ENCODE assay signal across 32 cellular contexts in genomic region chr6:92791403-92791802, GRCh38.
DNase-seq lines count a peak whose midpoint lies in the region; ATAC-seq, FAIRE-seq and TF ChIP-seq lines count a peak whose summit lies in the region.
"Had no signal": no experiment of that assay in that cellular context is flagged by ENCODE, and none has a peak within 500 bp of the region (broad histone marks: within the 10 kb centered on the region; RNA-seq: fewer than 3 reads in every experiment).

No MANE protein-coding gene starts in this region.

- H3K4me2 ChIP-seq in HepG2 (ENCODE audit: low read depth, low read length) (no peak overlapping the region), IMR-90 (ENCODE audit: low read depth, low read length) (no peak overlapping the region), K562 (ENCODE audit: insufficient read depth, low read length) (no peak overlapping the region)
- H3K4me2 ChIP-seq: A549; BLaER1; BLaER1 treated with 17β-estradiol and CSF1 and Interleukin-3, amounts not matched to agents 10 nM and 100 nM had no signal

- H4K5ac ChIP-seq in IMR-90 (ENCODE audit: low read depth, low read length): no peak overlapping the region

- H3K9me1 ChIP-seq in IMR-90 (ENCODE audit: insufficient read depth, low read length) (no peaks in the 10 kb centered on the region), K562 (ENCODE audit: control insufficient read depth, insufficient read depth, low read length) (no peaks in the 10 kb centered on the region)

- DNase-seq in HepG2 (ENCODE audit: low spot score): no peak
- no peak for DNase-seq in right lobe of liver
- no peak for DNase-seq in IMR-90
- DNase-seq in K562 (ENCODE audit: extremely low read depth in 1 of 4, low spot score in 3 of 4): no peak
- DNase-seq: 8988T; ACHN; AML-193; BE2C; C1 segment of cervical spinal cord; Caco-2; Calu3; CD4-positive, alpha-beta memory T cell; CD4-positive, alpha-beta T cell; CD4-positive, CD25-positive, alpha-beta regulatory T cell; CD8-positive, alpha-beta memory T cell; CD8-positive, alpha-beta T cell; COR-L47; DMS 273 treated with DMSO at 0.1 percent for 48 hours; DMS153; DMS53; DMS79; DMS79 treated with DMSO at 0.1 percent for 48 hours; DND-41; EL had no signal

- H3K4me1 ChIP-seq in HepG2 (ENCODE audit: insufficient read depth, low read length): no peaks in the 10 kb centered on the region
- no peaks in the 10 kb centered on the region for H3K4me1 ChIP-seq in right lobe of liver
- H3K4me1 ChIP-seq in IMR-90 (ENCODE audit: control insufficient read depth, insufficient read depth, low read length): no peaks in the 10 kb centered on the region
- H3K4me1 ChIP-seq in K562 (replicated peaks in 1 of 2; ENCODE audit: control insufficient read depth in 2 of 2, insufficient read depth in 2 of 2, low read length in 2 of 2): no peaks in the 10 kb centered on the region
- H3K4me1 ChIP-seq: A549; BE2C; BLaER1; BLaER1 treated with 17β-estradiol and CSF1 and Interleukin-3, amounts not matched to agents 10 nM and 100 nM; Caco-2 had no signal

- intact Hi-C loops in HepG2 (cut with micrococcal nuclease; ENCODE audit: unreplicated experiment) (no loop called here), right lobe of liver (cut with DNase I) (no loop called here), IMR-90 (cut with micrococcal nuclease) (no loop called here), K562 (cut with micrococcal nuclease) (no loop called here)

- WGBS in HepG2 (ENCODE audit: low lambda C conversion rate): 29% methylated on average over 1 of the region's 1 CpG
- 67% methylated on average over 1 of the region's 1 CpG for WGBS in right lobe of liver (ENCODE audit: insufficient coverage, low coverage, low lambda C conversion rate, missing lambda C conversion rate)
- WGBS in IMR-90 (ENCODE audit: extremely low coverage in 2 of 2, insufficient read length in 1 of 2), 2 experiments: no CpG with 5 or more reads among the region's 1 CpG
- WGBS in K562 (ENCODE audit: insufficient coverage, low coverage, missing lambda C conversion rate): 0% methylated on average over 1 of the region's 1 CpG

- POLR2A ChIA-PET in HepG2 (lab: Yijun Ruan, JAX): no interaction called here
- POLR2A ChIA-PET in IMR-90 (lab: Charles Lee; ENCODE audit: unreplicated experiment): no interaction called here
- POLR2A ChIA-PET in K562 (lab: Yijun Ruan, JAX): no interaction called here

- in situ Hi-C loops in HepG2 (cut with HindIII; ENCODE audit: extremely low pct_ligation_motif_present, low pct_unique_long_range_greater_than_20kb) (no loop called here), IMR-90 (cut with MboI; ENCODE audit: low sequenced_read_pairs) (no loop called here), K562 (cut with MboI) (no loop called here)

- ATAC-seq in HepG2 (no peak), right lobe of liver (no peak), IMR-90 (ENCODE audit: low read depth) (no peak), K562 (no peak), GM21390 (IDR thresholded peaks at IDR 0.05; ENCODE audit: unreplicated experiment) (no peak), GM18511 (IDR thresholded peaks at IDR 0.05; ENCODE audit: unreplicated experiment) (no peak)
- ATAC-seq: A549; CD8-positive, alpha-beta T cell had no signal

- no peak overlapping the region for H3K4ac ChIP-seq in IMR-90 (ENCODE audit: low read depth, low read length)

- no peaks in the 10 kb centered on the region for H3K79me1 ChIP-seq in IMR-90 (ENCODE audit: low read depth in 1 of 2, low read length in 2 of 2)

- BruUV-seq in HepG2 (replicated peaks; lab: Mats Ljungman, UMichigan) (no TSS peak), IMR-90 (replicated peaks; lab: Mats Ljungman, UMichigan) (no TSS peak), K562 (replicated peaks; lab: Mats Ljungman, UMichigan) (no TSS peak)

- no peak overlapping the region for H2BK20ac ChIP-seq in IMR-90 (ENCODE audit: low read depth, low read length)

- H2AK5ac ChIP-seq in IMR-90 (ENCODE audit: low read depth, low read length): no peak overlapping the region

- H3K56ac ChIP-seq in IMR-90 (ENCODE audit: extremely low read depth, insufficient read depth, low read length): no peak overlapping the region

- H2BK15ac ChIP-seq in IMR-90 (ENCODE audit: low read depth, low read length): no peak overlapping the region

- no peak for FAIRE-seq in HepG2 (lab: Jason Lieb, UNC)
- FAIRE-seq in K562 (lab: Jason Lieb, UNC): no peak
- FAIRE-seq: A549, D721Med had no signal

- H2BK120ac ChIP-seq in IMR-90 (ENCODE audit: low read depth, low read length): no peak overlapping the region

- no peak overlapping the region for H2AFZ ChIP-seq in HepG2 (ENCODE audit: low read length)
- no peak overlapping the region for H2AFZ ChIP-seq in IMR-90 (replicated peaks; ENCODE audit: low read length, poor library complexity)
- no peak overlapping the region for H2AFZ ChIP-seq in K562 (ENCODE audit: low read depth, low read length)

- no peak overlapping the region for H4K8ac ChIP-seq in IMR-90 (ENCODE audit: low read depth in 2 of 2, low read length in 2 of 2)

- no peak overlapping the region for H4K91ac ChIP-seq in IMR-90 (ENCODE audit: insufficient read depth, low read depth, low read length)

- dilution Hi-C loops in IMR-90 (cut with HindIII; ENCODE audit: low sequenced_read_pairs, unreplicated experiment): no loop called here

- no peaks in the 10 kb centered on the region for H4K20me1 ChIP-seq in HepG2 (ENCODE audit: insufficient read depth, low read length)
- H4K20me1 ChIP-seq in IMR-90 (ENCODE audit: insufficient read depth, low read length): no peaks in the 10 kb centered on the region
- no peaks in the 10 kb centered on the region for H4K20me1 ChIP-seq in K562 (replicated peaks; ENCODE audit: control insufficient read depth, insufficient read depth, low read length)
- H4K20me1 ChIP-seq: BLaER1; BLaER1 treated with 17β-estradiol and CSF1 and Interleukin-3, amounts not matched to agents 10 nM and 100 nM had no signal

- no peak overlapping the region for H3K14ac ChIP-seq in IMR-90 (replicated peaks; ENCODE audit: low read depth, low read length)

- no peak overlapping the region for H3K18ac ChIP-seq in IMR-90 (ENCODE audit: low read depth, low read length)

- CTCF ChIA-PET in HepG2 (lab: Yijun Ruan, JAX; ENCODE audit: low intra/inter-chr PET ratio, low total read pairs) (no interaction called here), IMR-90 (lab: Yijun Ruan, JAX) (interaction anchor here (0.5 to 1.4 kb wide), 3 partner anchors 12 to 205 kb away, joined by 4 to 6 read pairs (median 5); no protein-coding TSS in a partner anchor), K562 (lab: Yijun Ruan, JAX; ENCODE audit: low intra/inter-chr PET ratio) (no interaction called here)

- TF ChIP-seq POLR2A in HepG2 (IDR thresholded peaks at IDR 0.05; ENCODE audit: insufficient read depth in 1 of 2, low read depth in 2 of 2, low read length in 2 of 2) (no peak), right lobe of liver (IDR thresholded peaks at IDR 0.05) (no peak), IMR-90 (IDR thresholded peaks at IDR 0.05; ENCODE audit: low read depth, low read length) (no peak), K562 (conservative IDR thresholded peaks at IDR 0.05) (no peak)

- H3K27me3 ChIP-seq in HepG2 (ENCODE audit: control insufficient read depth in 1 of 2, insufficient read depth in 2 of 2, low read length in 2 of 2) (no peaks in the 10 kb centered on the region), right lobe of liver (no peaks in the 10 kb centered on the region), IMR-90 (ENCODE audit: control insufficient read depth, insufficient read depth, low read length) (no peaks in the 10 kb centered on the region), K562 (ENCODE audit: control insufficient read depth in 2 of 2, insufficient read depth in 2 of 2, low read length in 2 of 2) (no peaks in the 10 kb centered on the region)
- H3K27me3 ChIP-seq: BE2C; BLaER1; BLaER1 treated with 17β-estradiol and CSF1 and Interleukin-3, amounts not matched to agents 10 nM and 100 nM had no signal

- no peak overlapping the region for H2AK9ac ChIP-seq in IMR-90 (replicated peaks; ENCODE audit: low read depth, low read length, poor library complexity)

- H3K23ac ChIP-seq in IMR-90 (ENCODE audit: low read depth, low read length): no peak overlapping the region

- H3K9me3 ChIP-seq in HepG2 (ENCODE audit: low read length) (no peaks in the 10 kb centered on the region), right lobe of liver (no peaks in the 10 kb centered on the region), IMR-90 (ENCODE audit: control insufficient read depth, insufficient read depth, low read length) (no peaks in the 10 kb centered on the region), K562 (replicated peaks; ENCODE audit: control insufficient read depth, insufficient read depth, low read depth, low read length) (no peaks in the 10 kb centered on the region; the same call in 1 of the 2 replicates)
- H3K9me3 ChIP-seq: A549; BE2C; BLaER1; BLaER1 treated with 17β-estradiol and CSF1 and Interleukin-3, amounts not matched to agents 10 nM and 100 nM; Caco-2 had no signal

- H3K27ac ChIP-seq in HepG2 (ENCODE audit: extremely low read length, insufficient read depth, low read length) (no peak overlapping the region), right lobe of liver (no peak overlapping the region), IMR-90 (ENCODE audit: insufficient read depth, low read length) (no peak overlapping the region), K562 (ENCODE audit: extremely low read depth, low read depth, low read length) (no peak overlapping the region)
- H3K27ac ChIP-seq: 22Rv1; A549; BLaER1; BLaER1 treated with 17β-estradiol and CSF1 and Interleukin-3, amounts not matched to agents 10 nM and 100 nM; C4-2B had no signal

- H3K79me2 ChIP-seq in HepG2 (ENCODE audit: insufficient read depth, low read length): no peaks in the 10 kb centered on the region
- no peaks in the 10 kb centered on the region for H3K79me2 ChIP-seq in K562 (ENCODE audit: control insufficient read depth, insufficient read depth, low read length)

- H3K36me3 ChIP-seq in HepG2 (replicated peaks in 1 of 2; ENCODE audit: control insufficient read depth in 1 of 2, insufficient read depth in 2 of 2, low read length in 2 of 2) (no peaks in the 10 kb centered on the region), right lobe of liver (no peaks in the 10 kb centered on the region), IMR-90 (ENCODE audit: control insufficient read depth, insufficient read depth, low read length) (no peaks in the 10 kb centered on the region), K562 (ENCODE audit: control insufficient read depth, insufficient read depth, low read length) (no peaks in the 10 kb centered on the region)
- H3K36me3 ChIP-seq: BE2C; BLaER1; BLaER1 treated with 17β-estradiol and CSF1 and Interleukin-3, amounts not matched to agents 10 nM and 100 nM had no signal

- TF ChIP-seq CTCF in HepG2 (CRISPR knock-in tag; IDR thresholded peaks at IDR 0.05) (no peak), right lobe of liver (IDR thresholded peaks at IDR 0.05) (no peak), IMR-90 (conservative IDR thresholded peaks at IDR 0.05; ENCODE audit: low read depth, low read length) (no peak), K562 (IDR thresholded peaks at IDR 0.05 in 2 of 3, conservative IDR thresholded peaks at IDR 0.05 in 1 of 3; ENCODE audit: insufficient read depth in 2 of 3, low read depth in 1 of 3, low read length in 3 of 3) (no peak)

- H3K4me3 ChIP-seq in HepG2 (replicated peaks in 1 of 3; ENCODE audit: insufficient read depth in 1 of 3, low read depth in 2 of 3, low read length in 3 of 3) (no peak overlapping the region), right lobe of liver (no peak overlapping the region), IMR-90 (ENCODE audit: insufficient read depth, low read depth, low read length) (no peak overlapping the region), K562 (no peak overlapping the region)
- H3K4me3 ChIP-seq: A549; BLaER1; BLaER1 treated with 17β-estradiol and CSF1 and Interleukin-3, amounts not matched to agents 10 nM and 100 nM had no signal

- no peak overlapping the region for H3K9ac ChIP-seq in HepG2 (ENCODE audit: insufficient read depth, low read depth, low read length)
- H3K9ac ChIP-seq in IMR-90 (ENCODE audit: low read depth, low read length): no peak overlapping the region
- H3K9ac ChIP-seq in K562 (ENCODE audit: insufficient read depth in 1 of 2, low read depth in 2 of 2, low read length in 2 of 2): no peak overlapping the region
- H3K9ac ChIP-seq: BLaER1; BLaER1 treated with 17β-estradiol and CSF1 and Interleukin-3, amounts not matched to agents 10 nM and 100 nM had no signal

- no peak for TF ChIP-seq RAD21 in HepG2 (CRISPR knock-in tag; IDR thresholded peaks at IDR 0.05)
- TF ChIP-seq RAD21 in IMR-90 (IDR thresholded peaks at IDR 0.05; ENCODE audit: low read length): no peak
- no peak for TF ChIP-seq RAD21 in K562 (CRISPR knock-in tag; conservative IDR thresholded peaks at IDR 0.05 in 1 of 2, IDR thresholded peaks at IDR 0.05 in 1 of 2)

- no peak for TF ChIP-seq EP300 in HepG2 (IDR thresholded peaks at IDR 0.05; ENCODE audit: low read depth in 2 of 2, low read length in 2 of 2)
- no peak for TF ChIP-seq EP300 in HepG2 (CRISPR knock-in tag; IDR thresholded peaks at IDR 0.05; ENCODE audit: borderline replicate concordance)
- no peak for TF ChIP-seq EP300 in K562 (IDR thresholded peaks at IDR 0.05; ENCODE audit: low read length)

- no peak overlapping the region for H2BK5ac ChIP-seq in IMR-90 (ENCODE audit: low read depth, low read length, poor library complexity, severe bottlenecking)

Comparison
In these comparisons a context has a peak if more than half of its experiments do, and no peak if none do; other contexts are left out.
1. Of the 241 proteins assayed by ChIP-seq in both HepG2 and K562: peak only in HepG2: MAFK; only in K562: none; in both: MAFF; in neither: 239.